1 cellular context compared by ENCODE assay signal in genomic region chr16:83936581-83937165, GRCh38.
TF ChIP-seq lines count a peak whose summit lies in the region.

No MANE protein-coding gene starts in this region.

TF ChIP-seq in K562, 482 proteins besides CTCF, POLR2A, EP300 and RAD21:
- TF ChIP-seq ZNF165 (CRISPR knock-in tag; IDR thresholded peaks at IDR 0.05; ENCODE audit: borderline replicate concordance) (no peak), NRF1 (conservative IDR thresholded peaks at IDR 0.05 in 1 of 2, IDR thresholded peaks at IDR 0.05 in 1 of 2) (peak; percentile 58 to 70)
